Comparison of ENCODE assay signal across 22 cellular contexts in genomic region chr4:33883111-33883510, GRCh38.
"Had no signal": no experiment of that assay in that cellular context is flagged by ENCODE, and none has a peak within 500 bp of the region (broad histone marks: within the 10 kb centered on the region; RNA-seq: fewer than 3 reads in every experiment).

No MANE protein-coding gene starts in this region.

- H3K9me3 ChIP-seq: ascending aorta had no signal

- H3K4me3 ChIP-seq: ascending aorta, cardiac muscle cell had no signal

- ATAC-seq: activated CD8-positive, alpha-beta T cell treated with anti-CD3 and anti-CD28 coated beads, Interleukin-2, amount 10 ng/mL, durations not matched to agents 7 days and 5 days; activated naive CD4-positive, alpha-beta T cell treated with anti-CD3 and anti-CD28 coated beads, Interleukin-2, amount 50 U/mL, for 72 hours; activated naive CD8-positive, alpha-beta T cell treated with anti-CD3 and anti-CD28 coated beads, Interleukin-2, amount 50 U/mL, for 24 hours; WTC11 had no signal

- H3K36me3 ChIP-seq: ascending aorta, cardiac muscle cell had no signal

- H3K4me1 ChIP-seq: ascending aorta had no signal

- H3K27ac ChIP-seq: ascending aorta, cardiac muscle cell had no signal

- DNase-seq: activated CD4-positive, alpha-beta T cell treated with anti-CD3 and anti-CD28 coated beads for 48 hours; activated CD4-positive, alpha-beta T cell treated with anti-CD3 and anti-CD28 coated beads, Interleukin-2, amount 50 U/mL, for 4 hours; activated CD4-positive, CD25-positive, alpha-beta regulatory T cell treated with anti-CD3 and anti-CD28 coated beads, Interleukin-2, amount 50 U/mL, for 72 hours; activated CD8-positive, alpha-beta memory T cell treated with anti-CD3 and anti-CD28 coated beads, Interleukin-2, amount 50 U/mL, for 48 hours; activated CD8-positive, alpha-beta T cell treated with anti-CD3 and anti-CD28 coated beads, Interleukin-2, amount 10 ng/mL, durations not matched to agents 7 days and 5 days; activated naive CD4-positive, alpha-beta T cell; activated naive CD8-positive, alpha-beta T cell treated with anti-CD3 and anti-CD28 coated beads, Interleukin-2, amount 50 U/mL, for 24 hours; activated T-cell treated with anti-CD3 and anti-CD28 coated beads, Interleukin-2, amount 50 U/mL, for 1 hour; amniotic stem cell; NCI-H1105 treated with DMSO at 0.1 percent for 48 hours; NCI-H1436 treated with DMSO at 0.1 percent for 48 hours; NCI-H187; NCI-H2081; NCI-H510A treated with DMSO at 0.1 percent for 48 hours; NCI-H69; NK-92 treated with Interleukin-12 subunit alpha and Interleukin-12 subunit beta, amount 100 ng/mL, for 24 hours; SHP77 treated with DMSO at 0.1 percent for 48 hours; T-helper 1 cell had no signal

- H3K27me3 ChIP-seq: ascending aorta, cardiac muscle cell had no signal
